9 cellular contexts compared by ENCODE assay signal in the genomic region with DNA sequence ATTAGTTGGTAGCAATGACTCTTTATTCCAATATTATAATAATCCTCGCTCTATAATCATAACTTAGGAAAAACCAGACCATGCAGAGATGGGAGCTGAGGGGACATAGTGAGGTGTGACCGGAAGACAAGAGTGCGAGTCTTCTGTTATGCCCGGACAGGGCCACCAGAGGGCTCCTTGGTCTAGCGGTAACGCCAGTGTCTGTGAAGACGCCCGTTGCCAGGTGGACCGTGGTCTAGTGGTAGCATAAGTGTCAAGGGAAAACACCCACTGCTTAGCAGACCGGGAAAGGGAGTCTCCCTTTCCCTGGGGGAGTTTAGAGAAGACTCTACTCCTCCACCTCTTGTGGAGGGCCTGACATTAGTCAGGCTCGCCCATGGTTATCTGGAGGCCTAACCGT. TPM values are rescaled to one million over a fixed set of nuclear protein-coding genes. Genes with fewer than 3 reads are reported as not detected.
DNase-seq lines count a peak whose midpoint lies in the region; ATAC-seq and TF ChIP-seq lines count a peak whose summit lies in the region.
"Not testable (repeated sequence)": the region's sequence is repeated elsewhere in the genome, so short reads cannot be mapped to it uniquely, and the experiment has no call there.
"Had no signal": no experiment of that assay in that cellular context is flagged by ENCODE, and none has a peak within 500 bp of the region (broad histone marks: within the 10 kb centered on the region; RNA-seq: fewer than 3 reads in every experiment).

No MANE protein-coding gene starts in this region.

- H3K27me3 Mint-ChIP-seq in Calu3 (ENCODE audit: unreplicated experiment), result peaks cover 18% of the 10 kb centered on the region
- H3K27me3 Mint-ChIP-seq in stimulated activated naive CD8-positive, alpha-beta T cell treated with anti-CD3 and anti-CD28 coated beads, Interleukin-15, amount 100 ng/mL, for 72 hours, result not testable (repeated sequence)

- H3K9me3 Mint-ChIP-seq in Calu3 (ENCODE audit: low read depth, unreplicated experiment), result peaks cover 15% of the 10 kb centered on the region
- H3K9me3 Mint-ChIP-seq in stimulated activated naive CD8-positive, alpha-beta T cell treated with anti-CD3 and anti-CD28 coated beads, Interleukin-15, amount 100 ng/mL, for 72 hours, result peaks cover 20 to 29% of the 10 kb centered on the region in 2 donors

- H3K4me1 Mint-ChIP-seq in Calu3 (ENCODE audit: low read depth, unreplicated experiment), result not testable (repeated sequence)
- H3K4me1 Mint-ChIP-seq in stimulated activated naive CD8-positive, alpha-beta T cell treated with anti-CD3 and anti-CD28 coated beads, Interleukin-15, amount 100 ng/mL, for 72 hours, result peaks cover 11% of the 10 kb centered on the region

- in situ Hi-C loops in brain microvascular endothelial cell (cut with HindIII; ENCODE audit: low pct_ligation_motif_present, low sequenced_read_pairs), result not testable (repeated sequence)

- not testable (repeated sequence) for BruUV-seq in Calu3 (replicated peaks; lab: Mats Ljungman, UMichigan)

- H3K36me3 Mint-ChIP-seq in Calu3 (ENCODE audit: insufficient read depth, unreplicated experiment), result not testable (repeated sequence)

- not testable (repeated sequence) for H3K9me3 ChIP-seq in neural cell (ENCODE audit: low read length)

- not testable (repeated sequence) for H4K20me1 ChIP-seq in neural cell (ENCODE audit: insufficient read depth)

- DNase-seq in Calu3 (peak; percentile 86), HT-29 (ENCODE audit: low spot score) (peak; percentile 37), NCI-H748 treated with DMSO at 0.1 percent for 48 hours (lab: John Stamatoyannopoulos, UW) (peak; percentile 25), brain microvascular endothelial cell (peak; percentile 52), left cardiac atrium (peak; percentile 67)
- peak; percentile 40 for DNase-seq in activated CD4-positive, CD25-positive, alpha-beta regulatory T cell treated with anti-CD3 and anti-CD28 coated beads, Interleukin-2, amount 50 U/mL, for 72 hours
- DNase-seq in stimulated activated naive CD8-positive, alpha-beta T cell treated with anti-CD3 and anti-CD28 coated beads, Interleukin-15, amount 100 ng/mL, for 72 hours, result peak; percentile 26 to 43

- not testable (repeated sequence) for H3K36me3 ChIP-seq in brain microvascular endothelial cell (replicated peaks); neural cell (ENCODE audit: insufficient read depth, low read length)

- not testable (repeated sequence) for TF ChIP-seq EP300 in neural cell (conservative IDR thresholded peaks at IDR 0.05; ENCODE audit: poor library complexity, severe bottlenecking)

- not testable (repeated sequence) for H3K9ac ChIP-seq in neural cell (ENCODE audit: low read length)

- not testable (repeated sequence) for H3F3A ChIP-seq in neural cell (ENCODE audit: insufficient read depth, low read length, poor library complexity, severe bottlenecking)

- ATAC-seq in left cardiac atrium; stimulated activated naive CD8-positive, alpha-beta T cell treated with anti-CD3 and anti-CD28 coated beads, Interleukin-15, amount 100 ng/mL, for 72 hours: not testable (repeated sequence)

- H3K27ac ChIP-seq in brain microvascular endothelial cell; neural cell (ENCODE audit: low read length): not testable (repeated sequence)

- not testable (repeated sequence) for H3K4me3 Mint-ChIP-seq in Calu3 (ENCODE audit: low read depth, unreplicated experiment); stimulated activated naive CD8-positive, alpha-beta T cell treated with anti-CD3 and anti-CD28 coated beads, Interleukin-15, amount 100 ng/mL, for 72 hours

- not testable (repeated sequence) for H3K4me3 ChIP-seq in brain microvascular endothelial cell (ENCODE audit: low read depth, low read length); neural cell (ENCODE audit: low read length)

- not testable (repeated sequence) for H3K27ac Mint-ChIP-seq in Calu3 (ENCODE audit: unreplicated experiment); stimulated activated naive CD8-positive, alpha-beta T cell treated with anti-CD3 and anti-CD28 coated beads, Interleukin-15, amount 100 ng/mL, for 72 hours

- peak; percentile 66 for TF ChIP-seq CTCF in Calu3 (IDR thresholded peaks at IDR 0.05; ENCODE audit: unreplicated experiment)
- TF ChIP-seq CTCF in brain microvascular endothelial cell (IDR thresholded peaks at IDR 0.05; ENCODE audit: low read depth, low read length, missing control alignments), result peak; percentile 76
- TF ChIP-seq CTCF in neural cell (IDR thresholded peaks at IDR 0.05; ENCODE audit: poor library complexity, severe bottlenecking), result peak; percentile 55

- intact Hi-C loops in Calu3 (cut with micrococcal nuclease; ENCODE audit: unreplicated experiment); left cardiac atrium (cut with DNase I): not testable (repeated sequence)

- CTCF ChIA-PET in Calu3 (lab: Charles Lee), result interaction anchor here (0.7 to 1.3 kb wide), 3 partner anchors 20 to 107 kb away, joined by 3 read pairs; no protein-coding TSS in a partner anchor

- not testable (repeated sequence) for H3K4me2 ChIP-seq in neural cell (ENCODE audit: low read length)

- TF ChIP-seq RAD21 in neural cell (conservative IDR thresholded peaks at IDR 0.05), result peak; percentile 45

- H2AFZ ChIP-seq in neural cell (ENCODE audit: low read depth, low read length), result not testable (repeated sequence)

- H3K27me3 ChIP-seq in brain microvascular endothelial cell (replicated peaks); neural cell (ENCODE audit: insufficient read depth, low read depth, low read length): not testable (repeated sequence)

- not testable (repeated sequence) for H3K9me2 ChIP-seq in neural cell (ENCODE audit: insufficient read depth, low read length)

- not testable (repeated sequence) for H3K79me2 ChIP-seq in neural cell (replicated peaks; ENCODE audit: insufficient read depth, low read length)

TF ChIP-seq in neural cell, 6 proteins besides CTCF, POLR2A, EP300 and RAD21:
- peak; percentile 59 for TF ChIP-seq SMC3 (conservative IDR thresholded peaks at IDR 0.05; ENCODE audit: poor library complexity)
TF ChIP-seq in neural cell: peak in this region for 1; not testable (repeated sequence) for 5.

RNA-seq across cellular contexts. Expression of a gene that starts 7.9 kb away (rescaled TPM):
- total RNA-seq in Calu3 (2022), result not detected in 2 replicates
- total RNA-seq in HT-29 (2014; rRNA removed; shearing (Covaris generic)), result not detected in 2 replicates
- total RNA-seq in left cardiac atrium, result not detected
- not detected in 2 replicates for polyA plus RNA-seq in neural cell
- polyA minus RNA-seq in neural cell, result not detected in 2 replicates

RNA-seq across cellular contexts. Expression of a gene that starts 33.3 kb away (rescaled TPM):
- total RNA-seq in Calu3 (2022) (1.1 and 1.6 TPM in 2 replicates), left cardiac atrium (1 to 10 TPM; 2.8 to 5.8 TPM)
- total RNA-seq in HT-29 (2014; rRNA removed; shearing (Covaris generic)), result 0.05 TPM in 1 of 2 replicates, not detected in the other
- polyA plus RNA-seq in neural cell, result 9.7 and 13.8 TPM in 2 replicates
- polyA minus RNA-seq in neural cell, result 5.8 and 7.5 TPM in 2 replicates

RNA-seq across cellular contexts. Expression of a gene that starts 33.5 kb away (rescaled TPM):
- total RNA-seq in Calu3 (2022) (0.56 and 1.4 TPM in 2 replicates), left cardiac atrium (1 to 10 TPM; 6.2 to 7.8 TPM)
- not detected in 2 replicates for total RNA-seq in HT-29 (2014; rRNA removed; shearing (Covaris generic))
- 7.5 and 9.2 TPM in 2 replicates for polyA plus RNA-seq in neural cell
- 17.6 and 19.7 TPM in 2 replicates for polyA minus RNA-seq in neural cell

RNA-seq across cellular contexts. Expression of a gene that starts 42.4 kb away (rescaled TPM):
- total RNA-seq in Calu3 (2022) (2,759 and 3,670 TPM in 2 replicates), left cardiac atrium (1,000 to 10,000 TPM; 1,261 to 6,779 TPM)
- total RNA-seq in HT-29 (2014; rRNA removed; shearing (Covaris generic)), result under 0.01 TPM in 1 of 2 replicates, not detected in the other
- under 0.01 TPM in 1 of 2 replicates, not detected in the other for polyA plus RNA-seq in neural cell
- polyA minus RNA-seq in neural cell, result under 0.01 TPM in 2 replicates
- polyA plus RNA-seq: urinary bladder had no signal

RNA-seq across cellular contexts. Expression of a gene that starts 43.7 kb away (rescaled TPM):
- total RNA-seq in Calu3 (2022), result 5,016 and 6,756 TPM in 2 replicates
- total RNA-seq in HT-29 (2014; rRNA removed; shearing (Covaris generic)), result under 0.01 TPM in 1 of 2 replicates, not detected in the other
- over 10,000 TPM; 14,688 to 67,133 TPM for total RNA-seq in left cardiac atrium
- under 0.01 TPM in 1 of 2 replicates, not detected in the other for polyA plus RNA-seq in neural cell
- under 0.01 TPM in 2 replicates for polyA minus RNA-seq in neural cell
- polyA plus RNA-seq: urinary bladder had no signal

Comparison
In these comparisons a context has a peak if more than half of its experiments do, and no peak if none do; other contexts are left out.
1. DNase-seq: peak in every context shown above with its lines; median percentile 86 in Calu3; 67 in left cardiac atrium; 52 in brain microvascular endothelial cell; 40 in activated CD4-positive, CD25-positive, alpha-beta regulatory T cell treated with anti-CD3 and anti-CD28 coated beads, Interleukin-2, amount 50 U/mL, for 72 hours; 37 in HT-29; 34 in stimulated activated naive CD8-positive, alpha-beta T cell treated with anti-CD3 and anti-CD28 coated beads, Interleukin-15, amount 100 ng/mL, for 72 hours; 25 in NCI-H748 treated with DMSO at 0.1 percent for 48 hours.